Comparison of ENCODE assay signal across 3 cellular contexts in the genomic region with DNA sequence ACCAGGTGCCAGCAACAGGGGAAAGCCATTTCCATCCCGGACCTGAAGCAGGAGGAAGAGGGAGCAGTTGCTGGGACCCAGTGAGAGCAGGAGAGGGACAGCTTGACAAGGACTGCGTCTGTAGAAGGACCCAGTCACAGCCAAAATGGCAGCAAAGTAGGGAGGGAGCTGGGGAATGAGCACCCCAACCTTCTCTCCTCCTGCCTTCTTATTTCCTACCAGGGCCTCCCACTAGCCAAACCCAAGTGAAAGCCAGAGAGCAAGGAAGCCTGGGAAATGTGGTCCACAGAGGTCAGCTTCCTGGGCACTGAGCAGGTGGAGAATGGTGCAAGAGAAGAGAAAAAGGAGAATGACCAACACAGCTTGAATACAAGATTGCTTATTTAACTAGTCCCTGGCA.
TF ChIP-seq lines count a peak whose summit lies in the region.

No MANE protein-coding gene starts in this region.

TF ChIP-seq in HEK293, 187 proteins besides CTCF, POLR2A, EP300 and RAD21:
- TF ChIP-seq ZNF549 (tag by site-specific recombination; IDR thresholded peaks at IDR 0.05): no peak
- peak; percentile 93 for TF ChIP-seq ZNF37A (tag by site-specific recombination; IDR thresholded peaks at IDR 0.05)
- TF ChIP-seq HOXC10 (CRISPR knock-in tag; IDR thresholded peaks at IDR 0.05): no peak
- TF ChIP-seq, protein P1, sequence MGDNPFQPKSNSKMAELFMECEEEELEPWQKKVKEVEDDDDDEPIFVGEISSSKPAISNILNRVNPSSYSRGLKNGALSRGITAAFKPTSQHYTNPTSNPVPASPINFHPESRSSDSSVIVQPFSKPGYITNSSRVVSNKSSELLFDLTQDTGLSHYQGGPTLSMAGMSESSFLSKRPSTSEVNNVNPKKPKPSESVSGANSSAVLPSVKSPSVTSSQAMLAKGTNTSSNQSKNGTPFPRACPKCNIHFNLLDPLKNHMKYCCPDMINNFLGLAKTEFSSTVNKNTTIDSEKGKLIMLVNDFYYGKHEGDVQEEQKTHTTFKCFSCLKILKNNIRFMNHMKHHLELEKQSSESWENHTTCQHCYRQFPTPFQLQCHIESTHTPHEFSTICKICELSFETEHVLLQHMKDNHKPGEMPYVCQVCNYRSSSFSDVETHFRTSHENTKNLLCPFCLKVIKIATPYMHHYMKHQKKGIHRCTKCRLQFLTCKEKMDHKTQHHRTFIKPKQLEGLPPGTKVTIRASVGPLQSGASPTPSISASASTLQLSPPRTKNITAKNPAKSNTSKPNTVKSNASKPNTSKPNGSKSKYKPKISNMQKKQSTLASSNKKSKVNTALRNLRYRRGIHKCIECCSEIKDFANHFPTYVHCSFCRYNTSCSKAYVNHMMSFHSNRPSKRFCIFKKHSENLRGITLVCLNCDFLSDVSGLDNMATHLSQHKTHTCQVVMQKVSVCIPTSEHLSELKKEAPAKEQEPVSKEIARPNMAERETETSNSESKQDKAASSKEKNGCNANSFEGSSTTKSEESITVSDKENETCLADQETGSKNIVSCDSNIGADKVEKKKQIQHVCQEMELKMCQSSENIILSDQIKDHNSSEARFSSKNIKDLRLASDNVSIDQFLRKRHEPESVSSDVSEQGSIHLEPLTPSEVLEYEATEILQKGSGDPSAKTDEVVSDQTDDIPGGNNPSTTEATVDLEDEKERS (tag by site-specific recombination; IDR thresholded peaks at IDR 0.05): no peak
- TF ChIP-seq, protein P2, sequence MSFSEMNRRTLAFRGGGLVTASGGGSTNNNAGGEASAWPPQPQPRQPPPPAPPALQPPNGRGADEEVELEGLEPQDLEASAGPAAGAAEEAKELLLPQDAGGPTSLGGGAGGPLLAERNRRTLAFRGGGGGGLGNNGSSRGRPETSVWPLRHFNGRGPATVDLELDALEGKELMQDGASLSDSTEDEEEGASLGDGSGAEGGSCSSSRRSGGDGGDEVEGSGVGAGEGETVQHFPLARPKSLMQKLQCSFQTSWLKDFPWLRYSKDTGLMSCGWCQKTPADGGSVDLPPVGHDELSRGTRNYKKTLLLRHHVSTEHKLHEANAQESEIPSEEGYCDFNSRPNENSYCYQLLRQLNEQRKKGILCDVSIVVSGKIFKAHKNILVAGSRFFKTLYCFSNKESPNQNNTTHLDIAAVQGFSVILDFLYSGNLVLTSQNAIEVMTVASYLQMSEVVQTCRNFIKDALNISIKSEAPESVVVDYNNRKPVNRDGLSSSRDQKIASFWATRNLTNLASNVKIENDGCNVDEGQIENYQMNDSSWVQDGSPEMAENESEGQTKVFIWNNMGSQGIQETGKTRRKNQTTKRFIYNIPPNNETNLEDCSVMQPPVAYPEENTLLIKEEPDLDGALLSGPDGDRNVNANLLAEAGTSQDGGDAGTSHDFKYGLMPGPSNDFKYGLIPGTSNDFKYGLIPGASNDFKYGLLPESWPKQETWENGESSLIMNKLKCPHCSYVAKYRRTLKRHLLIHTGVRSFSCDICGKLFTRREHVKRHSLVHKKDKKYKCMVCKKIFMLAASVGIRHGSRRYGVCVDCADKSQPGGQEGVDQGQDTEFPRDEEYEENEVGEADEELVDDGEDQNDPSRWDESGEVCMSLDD (tag by site-specific recombination; IDR thresholded peaks at IDR 0.05): no peak

TF ChIP-seq in WTC11, 78 proteins besides CTCF, POLR2A, EP300 and RAD21:
- TF ChIP-seq, protein P3, sequence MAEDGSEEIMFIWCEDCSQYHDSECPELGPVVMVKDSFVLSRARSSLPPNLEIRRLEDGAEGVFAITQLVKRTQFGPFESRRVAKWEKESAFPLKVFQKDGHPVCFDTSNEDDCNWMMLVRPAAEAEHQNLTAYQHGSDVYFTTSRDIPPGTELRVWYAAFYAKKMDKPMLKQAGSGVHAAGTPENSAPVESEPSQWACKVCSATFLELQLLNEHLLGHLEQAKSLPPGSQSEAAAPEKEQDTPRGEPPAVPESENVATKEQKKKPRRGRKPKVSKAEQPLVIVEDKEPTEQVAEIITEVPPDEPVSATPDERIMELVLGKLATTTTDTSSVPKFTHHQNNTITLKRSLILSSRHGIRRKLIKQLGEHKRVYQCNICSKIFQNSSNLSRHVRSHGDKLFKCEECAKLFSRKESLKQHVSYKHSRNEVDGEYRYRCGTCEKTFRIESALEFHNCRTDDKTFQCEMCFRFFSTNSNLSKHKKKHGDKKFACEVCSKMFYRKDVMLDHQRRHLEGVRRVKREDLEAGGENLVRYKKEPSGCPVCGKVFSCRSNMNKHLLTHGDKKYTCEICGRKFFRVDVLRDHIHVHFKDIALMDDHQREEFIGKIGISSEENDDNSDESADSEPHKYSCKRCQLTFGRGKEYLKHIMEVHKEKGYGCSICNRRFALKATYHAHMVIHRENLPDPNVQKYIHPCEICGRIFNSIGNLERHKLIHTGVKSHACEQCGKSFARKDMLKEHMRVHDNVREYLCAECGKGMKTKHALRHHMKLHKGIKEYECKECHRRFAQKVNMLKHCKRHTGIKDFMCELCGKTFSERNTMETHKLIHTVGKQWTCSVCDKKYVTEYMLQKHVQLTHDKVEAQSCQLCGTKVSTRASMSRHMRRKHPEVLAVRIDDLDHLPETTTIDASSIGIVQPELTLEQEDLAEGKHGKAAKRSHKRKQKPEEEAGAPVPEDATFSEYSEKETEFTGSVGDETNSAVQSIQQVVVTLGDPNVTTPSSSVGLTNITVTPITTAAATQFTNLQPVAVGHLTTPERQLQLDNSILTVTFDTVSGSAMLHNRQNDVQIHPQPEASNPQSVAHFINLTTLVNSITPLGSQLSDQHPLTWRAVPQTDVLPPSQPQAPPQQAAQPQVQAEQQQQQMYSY (CRISPR knock-in tag; IDR thresholded peaks at IDR 0.05): no peak
- TF ChIP-seq, protein P4, sequence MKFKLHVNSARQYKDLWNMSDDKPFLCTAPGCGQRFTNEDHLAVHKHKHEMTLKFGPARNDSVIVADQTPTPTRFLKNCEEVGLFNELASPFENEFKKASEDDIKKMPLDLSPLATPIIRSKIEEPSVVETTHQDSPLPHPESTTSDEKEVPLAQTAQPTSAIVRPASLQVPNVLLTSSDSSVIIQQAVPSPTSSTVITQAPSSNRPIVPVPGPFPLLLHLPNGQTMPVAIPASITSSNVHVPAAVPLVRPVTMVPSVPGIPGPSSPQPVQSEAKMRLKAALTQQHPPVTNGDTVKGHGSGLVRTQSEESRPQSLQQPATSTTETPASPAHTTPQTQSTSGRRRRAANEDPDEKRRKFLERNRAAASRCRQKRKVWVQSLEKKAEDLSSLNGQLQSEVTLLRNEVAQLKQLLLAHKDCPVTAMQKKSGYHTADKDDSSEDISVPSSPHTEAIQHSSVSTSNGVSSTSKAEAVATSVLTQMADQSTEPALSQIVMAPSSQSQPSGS (CRISPR knock-in tag; IDR thresholded peaks at IDR 0.05; ENCODE audit: borderline replicate concordance, low read depth): no peak
- TF ChIP-seq, protein P5, sequence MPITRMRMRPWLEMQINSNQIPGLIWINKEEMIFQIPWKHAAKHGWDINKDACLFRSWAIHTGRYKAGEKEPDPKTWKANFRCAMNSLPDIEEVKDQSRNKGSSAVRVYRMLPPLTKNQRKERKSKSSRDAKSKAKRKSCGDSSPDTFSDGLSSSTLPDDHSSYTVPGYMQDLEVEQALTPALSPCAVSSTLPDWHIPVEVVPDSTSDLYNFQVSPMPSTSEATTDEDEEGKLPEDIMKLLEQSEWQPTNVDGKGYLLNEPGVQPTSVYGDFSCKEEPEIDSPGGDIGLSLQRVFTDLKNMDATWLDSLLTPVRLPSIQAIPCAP (CRISPR knock-in tag; IDR thresholded peaks at IDR 0.05): no peak

TF ChIP-seq in H1, 55 proteins besides CTCF, POLR2A, EP300 and RAD21:
- TF ChIP-seq EGR1 (IDR thresholded peaks at IDR 0.05; ENCODE audit: borderline replicate concordance, low read depth, low read length) (no peak), SRF (IDR thresholded peaks at IDR 0.05; ENCODE audit: low read depth, low read length) (no peak), YY1 (IDR thresholded peaks at IDR 0.05; ENCODE audit: low read depth, low read length) (0 out of 2 replicates have a peak, but pooled peaks have one; percentile 48), SAP30 (IDR thresholded peaks at IDR 0.05; ENCODE audit: insufficient read depth, insufficient replicate concordance, low read length) (no peak), SP4 (IDR thresholded peaks at IDR 0.05; ENCODE audit: low read length) (no peak), RNF2 (IDR thresholded peaks at IDR 0.05; ENCODE audit: borderline replicate concordance, low read depth, low read length, missing control alignments, poor library complexity, severe bottlenecking) (no peak), POU5F1 (IDR thresholded peaks at IDR 0.05; ENCODE audit: low read depth, low read length) (no peak), SIX5 (IDR thresholded peaks at IDR 0.05; ENCODE audit: low read depth, low read length) (peak; percentile 21; the same call in 1 of the 2 replicates), SP1 (IDR thresholded peaks at IDR 0.05; ENCODE audit: low read depth, low read length) (no peak), TAF1 (IDR thresholded peaks at IDR 0.05; ENCODE audit: low read depth, low read length) (no peak)
TF ChIP-seq in H1: peak in this region for 2.
